20 cellular contexts compared by ENCODE assay signal in genomic region chr18:56992777-56993176, GRCh38.
DNase-seq lines count a peak whose midpoint lies in the region; ATAC-seq, FAIRE-seq and TF ChIP-seq lines count a peak whose summit lies in the region.
"Had no signal": no experiment of that assay in that cellular context is flagged by ENCODE, and none has a peak within 500 bp of the region (broad histone marks: within the 10 kb centered on the region; RNA-seq: fewer than 3 reads in every experiment).

No MANE protein-coding gene starts in this region.

- no peak overlapping the region for H3K9ac ChIP-seq in K562 (ENCODE audit: insufficient read depth in 1 of 2, low read depth in 2 of 2, low read length in 2 of 2)

- H3K27me3 Mint-ChIP-seq in activated naive CD4-positive, alpha-beta T cell treated with anti-CD3 and anti-CD28 coated beads, Interleukin-2, amount 10 ng/mL, durations not matched to agents 7 days and 5 days, result no peaks in the 10 kb centered on the region
- no peaks in the 10 kb centered on the region for H3K27me3 Mint-ChIP-seq in stimulated activated naive CD8-positive, alpha-beta T cell treated with anti-CD3 and anti-CD28 coated beads, Interleukin-15, amount 100 ng/mL, for 72 hours
- H3K27me3 Mint-ChIP-seq: natural killer cell treated with Interleukin-12 subunit alpha and Interleukin-12 subunit beta and Interleukin-15 and Interleukin-18, amount 100 ng/mL, for 72 hours had no signal

- TF ChIP-seq RAD21 in K562 (CRISPR knock-in tag; conservative IDR thresholded peaks at IDR 0.05 in 1 of 2, IDR thresholded peaks at IDR 0.05 in 1 of 2), result no peak

- H3K9me3 Mint-ChIP-seq in activated naive CD4-positive, alpha-beta T cell treated with anti-CD3 and anti-CD28 coated beads, Interleukin-2, amount 50 U/mL, for 72 hours, result no peaks in the 10 kb centered on the region
- H3K9me3 Mint-ChIP-seq in activated naive CD4-positive, alpha-beta T cell treated with anti-CD3 and anti-CD28 coated beads, Interleukin-2, amount 10 ng/mL, durations not matched to agents 7 days and 5 days, result no peaks in the 10 kb centered on the region
- peaks cover 0 to 7% of the 10 kb centered on the region in 2 donors for H3K9me3 Mint-ChIP-seq in stimulated activated naive CD8-positive, alpha-beta T cell treated with anti-CD3 and anti-CD28 coated beads, Interleukin-15, amount 100 ng/mL, for 72 hours

- no peak overlapping the region for H2AFZ ChIP-seq in K562 (ENCODE audit: low read depth, low read length)

- DNase-seq in activated naive CD4-positive, alpha-beta T cell treated with anti-CD3 and anti-CD28 coated beads, Interleukin-2, amount 50 U/mL, for 72 hours (ENCODE audit: low spot score in 2 of 2), result no peak
- no peak for DNase-seq in activated naive CD4-positive, alpha-beta T cell treated with anti-CD3 and anti-CD28 coated beads, Interleukin-2, amount 10 ng/mL, durations not matched to agents 7 days and 5 days
- DNase-seq in NCI-H1930 (lab: John Stamatoyannopoulos, UW), result peak; percentile 51 to 87
- DNase-seq in K562 (ENCODE audit: extremely low read depth in 1 of 4, low spot score in 3 of 4), result no peak
- DNase-seq in stimulated activated naive CD8-positive, alpha-beta T cell treated with anti-CD3 and anti-CD28 coated beads, Interleukin-15, amount 100 ng/mL, for 72 hours, result no peak
- DNase-seq in SK-N-DZ (ENCODE audit: low spot score), result no peak
- no peak for DNase-seq in anterior cingulate cortex (lab: John Stamatoyannopoulos, UW)
- DNase-seq: activated gamma-delta T cell treated with Interleukin-2 at 50 U/mL for 16 hours; AML-193; KBM-7; NCI-H345; posterior cingulate gyrus; stimulated activated CD4-positive, alpha-beta T cell treated with anti-CD3 and anti-CD28 coated beads, Interleukin-2, amount 100 ng/mL, for 48 hours; substantia nigra had no signal

- 27% methylated on average over 1 of the region's 1 CpG for WGBS in K562 (ENCODE audit: insufficient coverage, low coverage, missing lambda C conversion rate)

- H3K36me3 Mint-ChIP-seq in activated naive CD4-positive, alpha-beta T cell treated with anti-CD3 and anti-CD28 coated beads, Interleukin-2, amount 50 U/mL, for 72 hours, result no peaks in the 10 kb centered on the region
- peaks cover 7% of the 10 kb centered on the region for H3K36me3 Mint-ChIP-seq in activated naive CD4-positive, alpha-beta T cell treated with anti-CD3 and anti-CD28 coated beads, Interleukin-2, amount 10 ng/mL, durations not matched to agents 7 days and 5 days
- H3K36me3 Mint-ChIP-seq: natural killer cell treated with Interleukin-12 subunit alpha and Interleukin-12 subunit beta and Interleukin-15 and Interleukin-18, amount 100 ng/mL, for 72 hours had no signal

- no peaks in the 10 kb centered on the region for H3K9me1 ChIP-seq in K562 (ENCODE audit: control insufficient read depth, insufficient read depth, low read length)

- no peaks in the 10 kb centered on the region for H3K4me1 Mint-ChIP-seq in activated naive CD4-positive, alpha-beta T cell treated with anti-CD3 and anti-CD28 coated beads, Interleukin-2, amount 10 ng/mL, durations not matched to agents 7 days and 5 days
- H3K4me1 Mint-ChIP-seq in stimulated activated naive CD8-positive, alpha-beta T cell treated with anti-CD3 and anti-CD28 coated beads, Interleukin-15, amount 100 ng/mL, for 72 hours, result no peaks in the 10 kb centered on the region

- H3K4me3 ChIP-seq in K562, result no peak overlapping the region
- H3K4me3 ChIP-seq: ascending aorta, coronary artery had no signal

- H3K36me3 ChIP-seq in K562 (ENCODE audit: control insufficient read depth, insufficient read depth, low read length), result no peaks in the 10 kb centered on the region
- H3K36me3 ChIP-seq: ascending aorta had no signal

- H3K4me3 Mint-ChIP-seq in activated naive CD4-positive, alpha-beta T cell treated with anti-CD3 and anti-CD28 coated beads, Interleukin-2, amount 10 ng/mL, durations not matched to agents 7 days and 5 days, result no peak overlapping the region
- H3K4me3 Mint-ChIP-seq in stimulated activated naive CD8-positive, alpha-beta T cell treated with anti-CD3 and anti-CD28 coated beads, Interleukin-15, amount 100 ng/mL, for 72 hours, result no peak overlapping the region
- H3K4me3 Mint-ChIP-seq: natural killer cell treated with Interleukin-12 subunit alpha and Interleukin-12 subunit beta and Interleukin-15 and Interleukin-18, amount 100 ng/mL, for 72 hours had no signal

- no peaks in the 10 kb centered on the region for H3K9me3 ChIP-seq in K562 (replicated peaks; ENCODE audit: control insufficient read depth, insufficient read depth, low read depth, low read length)
- H3K9me3 ChIP-seq: ascending aorta had no signal

- H3K4me2 ChIP-seq in K562 (ENCODE audit: insufficient read depth, low read length), result no peak overlapping the region

- CTCF ChIA-PET in activated naive CD4-positive, alpha-beta T cell treated with anti-CD3 and anti-CD28 coated beads, Interleukin-2, amount 10 ng/mL, durations not matched to agents 7 days and 5 days (lab: Charles Lee), result interaction anchor here (1.0 kb wide), 1 partner anchor 204 kb away, joined by 3 read pairs; no protein-coding TSS in a partner anchor
- CTCF ChIA-PET in K562 (lab: Yijun Ruan, JAX; ENCODE audit: low intra/inter-chr PET ratio), result no interaction called here

- TF ChIP-seq CTCF in K562 (IDR thresholded peaks at IDR 0.05 in 2 of 3, conservative IDR thresholded peaks at IDR 0.05 in 1 of 3; ENCODE audit: insufficient read depth in 2 of 3, low read depth in 1 of 3, low read length in 3 of 3), result no peak

- no peak overlapping the region for H3K27ac ChIP-seq in K562 (ENCODE audit: extremely low read depth, low read depth, low read length)
- H3K27ac ChIP-seq: ascending aorta, coronary artery had no signal

- TF ChIP-seq EP300 in K562 (IDR thresholded peaks at IDR 0.05; ENCODE audit: low read length), result no peak

- peak; percentile 50 to 93 for ATAC-seq in activated naive CD4-positive, alpha-beta T cell treated with anti-CD3 and anti-CD28 coated beads, Interleukin-2, amount 50 U/mL, for 72 hours
- ATAC-seq in K562, result no peak
- peak; percentile 66 for ATAC-seq in stimulated activated naive CD8-positive, alpha-beta T cell treated with anti-CD3 and anti-CD28 coated beads, Interleukin-15, amount 100 ng/mL, for 72 hours
- ATAC-seq: HCT116; natural killer cell treated with Interleukin-12 subunit alpha and Interleukin-12 subunit beta and Interleukin-15 and Interleukin-18, amount 100 ng/mL, for 72 hours; Right ventricle myocardium inferior had no signal

- H3K27me3 ChIP-seq in K562 (ENCODE audit: control insufficient read depth in 2 of 2, insufficient read depth in 2 of 2, low read length in 2 of 2), result no peaks in the 10 kb centered on the region
- H3K27me3 ChIP-seq: ascending aorta had no signal

- no TSS peak for BruUV-seq in K562 (replicated peaks; lab: Mats Ljungman, UMichigan)

- no peak for TF ChIP-seq POLR2A in K562 (conservative IDR thresholded peaks at IDR 0.05)

- H3K4me1 ChIP-seq in K562 (replicated peaks in 1 of 2; ENCODE audit: control insufficient read depth in 2 of 2, insufficient read depth in 2 of 2, low read length in 2 of 2), result no peaks in the 10 kb centered on the region; a peak in 1 of 5 replicates
- H3K4me1 ChIP-seq: ascending aorta had no signal

- no peak for FAIRE-seq in K562 (lab: Jason Lieb, UNC)
- FAIRE-seq: frontal cortex had no signal

- no peaks in the 10 kb centered on the region for H3K79me2 ChIP-seq in K562 (ENCODE audit: control insufficient read depth, insufficient read depth, low read length)

- in situ Hi-C loops in K562 (cut with MboI), result no loop called here

- no peaks in the 10 kb centered on the region for H4K20me1 ChIP-seq in K562 (replicated peaks; ENCODE audit: control insufficient read depth, insufficient read depth, low read length)

- POLR2A ChIA-PET in K562 (lab: Yijun Ruan, JAX), result interaction anchor here (0.9 kb wide), 1 partner anchor 12 kb away, joined by 3 read pairs; no protein-coding TSS in a partner anchor

- intact Hi-C loops in K562 (cut with micrococcal nuclease), result no loop called here

- H3K27ac Mint-ChIP-seq in activated naive CD4-positive, alpha-beta T cell treated with anti-CD3 and anti-CD28 coated beads, Interleukin-2, amount 50 U/mL, for 72 hours, result peak overlapping the region in 1 of 2 donors; percentile 55
- no peak overlapping the region for H3K27ac Mint-ChIP-seq in activated naive CD4-positive, alpha-beta T cell treated with anti-CD3 and anti-CD28 coated beads, Interleukin-2, amount 10 ng/mL, durations not matched to agents 7 days and 5 days
- H3K27ac Mint-ChIP-seq in stimulated activated naive CD8-positive, alpha-beta T cell treated with anti-CD3 and anti-CD28 coated beads, Interleukin-15, amount 100 ng/mL, for 72 hours, result peak overlapping the region in 1 of 2 donors; percentile 31
- H3K27ac Mint-ChIP-seq: natural killer cell treated with Interleukin-12 subunit alpha and Interleukin-12 subunit beta and Interleukin-15 and Interleukin-18, amount 100 ng/mL, for 72 hours had no signal

TF ChIP-seq in K562, 482 proteins besides CTCF, POLR2A, EP300 and RAD21:
- peak; percentile 27; the same call in 1 of the 2 replicates for TF ChIP-seq NFE2 (IDR thresholded peaks at IDR 0.05; ENCODE audit: low read depth)
- no peak for TF ChIP-seq ZNF408 (CRISPR knock-in tag; IDR thresholded peaks at IDR 0.05; ENCODE audit: low read depth)
- peak; percentile 63 for TF ChIP-seq FOSL1 (tag; conservative IDR thresholded peaks at IDR 0.05)
- peak; percentile 17; the same call in 1 of the 2 replicates for TF ChIP-seq JUND (IDR thresholded peaks at IDR 0.05; ENCODE audit: borderline replicate concordance, low read depth, low read length)
- no peak; the same call in 2 of the 3 replicates for TF ChIP-seq JUND (tag; IDR thresholded peaks at IDR 0.05; ENCODE audit: borderline replicate concordance, low read depth, low read length)

Comparison
In these comparisons a context has a peak if more than half of its experiments do, and no peak if none do; other contexts are left out.
1. DNase-seq: peak in NCI-H1930 (2 of 2); none in activated naive CD4-positive, alpha-beta T cell treated with anti-CD3 and anti-CD28 coated beads, Interleukin-2, amount 50 U/mL, for 72 hours (0 of 2), activated naive CD4-positive, alpha-beta T cell treated with anti-CD3 and anti-CD28 coated beads, Interleukin-2, amount 10 ng/mL, durations not matched to agents 7 days and 5 days (single experiment), K562 (0 of 4), stimulated activated naive CD8-positive, alpha-beta T cell treated with anti-CD3 and anti-CD28 coated beads, Interleukin-15, amount 100 ng/mL, for 72 hours (0 of 2), SK-N-DZ (single experiment) and anterior cingulate cortex (0 of 58).